36 cellular contexts compared by ENCODE assay signal in the genomic region with DNA sequence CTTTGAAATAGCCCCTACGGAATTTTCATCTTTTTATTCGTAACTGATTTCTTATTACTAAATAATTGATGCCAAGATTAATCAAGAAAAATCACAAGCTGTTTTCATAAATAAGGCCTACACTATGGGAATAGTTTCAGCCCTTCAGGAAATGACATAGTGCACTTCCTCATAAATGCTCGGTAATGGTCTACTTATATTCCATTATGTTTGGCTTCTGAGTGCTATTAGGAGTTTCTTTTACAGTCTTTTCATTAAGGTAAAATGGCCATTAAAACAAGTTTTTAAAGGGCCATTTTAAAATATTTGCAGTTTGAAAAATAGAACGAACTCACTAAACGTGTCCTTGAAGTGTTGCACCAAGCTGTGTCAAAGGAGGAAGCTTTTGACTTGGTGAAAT.
"Had no signal": no experiment of that assay in that cellular context is flagged by ENCODE, and none has a peak within 500 bp of the region (broad histone marks: within the 10 kb centered on the region; RNA-seq: fewer than 3 reads in every experiment).

No MANE protein-coding gene starts in this region.

- H3K9ac ChIP-seq: KMS-11 had no signal

- DNase-seq: Karpas-422, Kasumi-1, MG63, MM.1S, MV-4-11, NCI-H1048, NCI-H1092, NCI-H1092 treated with DMSO at 0.1 percent for 48 hours, NCI-H1105, NCI-H1105 treated with DMSO at 0.1 percent for 48 hours, NCI-H1417, NCI-H1417 treated with DMSO at 0.1 percent for 48 hours, NCI-H1436, NCI-H1436 treated with DMSO at 0.1 percent for 48 hours, NCI-H146, NCI-H1694, NCI-H1694 treated with DMSO at 0.1 percent for 48 hours, NCI-H187, NCI-H187 treated with DMSO at 0.1 percent for 48 hours, NCI-H1930, NCI-H2029, NCI-H2029 treated with DMSO at 0.1 percent for 48 hours, NCI-H2081, NCI-H2081 treated with DMSO at 0.1 percent for 48 hours, NCI-H2171, NCI-H2171 treated with DMSO at 0.1 percent for 48 hours, NCI-H2227 treated with DMSO at 0.1 percent for 48 hours, NCI-H226, NCI-H345, NCI-H446, NCI-H446 treated with DMSO at 0.1 percent for 48 hours, NCI-H510A, NCI-H510A treated with DMSO at 0.1 percent for 48 hours, NCI-H524, NCI-H524 treated with DMSO at 0.1 percent for 48 hours had no signal

- H3K36me3 ChIP-seq: MG63 had no signal

- H3K9me3 ChIP-seq: MG63 had no signal

- H3K27ac ChIP-seq: KMS-11 had no signal

- H3K4me2 ChIP-seq: KMS-11 had no signal

- H3K4me3 ChIP-seq: MG63 had no signal
